1 cellular context compared by ENCODE assay signal in genomic region chr20:47354710-47355488, GRCh38.
TF ChIP-seq lines count a peak whose summit lies in the region.

No MANE protein-coding gene starts in this region.

TF ChIP-seq in HepG2, 621 proteins besides CTCF, POLR2A, EP300 and RAD21 (continued from another document and continues in another):
- no peak for TF ChIP-seq PITX1 (CRISPR knock-in tag; IDR thresholded peaks at IDR 0.05)
- no peak for TF ChIP-seq NR3C1 (CRISPR knock-in tag; IDR thresholded peaks at IDR 0.05)
- TF ChIP-seq ZNF670 (CRISPR knock-in tag; IDR thresholded peaks at IDR 0.05; ENCODE audit: borderline replicate concordance): no peak
- no peak for TF ChIP-seq ZMYM4 (CRISPR knock-in tag; IDR thresholded peaks at IDR 0.05)
- TF ChIP-seq ZNF614 (CRISPR knock-in tag; IDR thresholded peaks at IDR 0.05; ENCODE audit: borderline replicate concordance): no peak
- TF ChIP-seq ZNF354B (CRISPR knock-in tag; IDR thresholded peaks at IDR 0.05): no peak
- no peak for TF ChIP-seq CCAR2 (optimal IDR thresholded peaks at IDR 0.05; ENCODE audit: low read depth, low read length)
- no peak for TF ChIP-seq MTA3 (CRISPR knock-in tag; IDR thresholded peaks at IDR 0.05)
- TF ChIP-seq ZBTB3 (CRISPR knock-in tag; IDR thresholded peaks at IDR 0.05; ENCODE audit: borderline replicate concordance, low read depth): no peak
- no peak for TF ChIP-seq CBX1 (IDR thresholded peaks at IDR 0.05; ENCODE audit: low read depth)
- TF ChIP-seq, protein P1, sequence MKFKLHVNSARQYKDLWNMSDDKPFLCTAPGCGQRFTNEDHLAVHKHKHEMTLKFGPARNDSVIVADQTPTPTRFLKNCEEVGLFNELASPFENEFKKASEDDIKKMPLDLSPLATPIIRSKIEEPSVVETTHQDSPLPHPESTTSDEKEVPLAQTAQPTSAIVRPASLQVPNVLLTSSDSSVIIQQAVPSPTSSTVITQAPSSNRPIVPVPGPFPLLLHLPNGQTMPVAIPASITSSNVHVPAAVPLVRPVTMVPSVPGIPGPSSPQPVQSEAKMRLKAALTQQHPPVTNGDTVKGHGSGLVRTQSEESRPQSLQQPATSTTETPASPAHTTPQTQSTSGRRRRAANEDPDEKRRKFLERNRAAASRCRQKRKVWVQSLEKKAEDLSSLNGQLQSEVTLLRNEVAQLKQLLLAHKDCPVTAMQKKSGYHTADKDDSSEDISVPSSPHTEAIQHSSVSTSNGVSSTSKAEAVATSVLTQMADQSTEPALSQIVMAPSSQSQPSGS (CRISPR knock-in tag; IDR thresholded peaks at IDR 0.05): no peak
- TF ChIP-seq, protein P2, sequence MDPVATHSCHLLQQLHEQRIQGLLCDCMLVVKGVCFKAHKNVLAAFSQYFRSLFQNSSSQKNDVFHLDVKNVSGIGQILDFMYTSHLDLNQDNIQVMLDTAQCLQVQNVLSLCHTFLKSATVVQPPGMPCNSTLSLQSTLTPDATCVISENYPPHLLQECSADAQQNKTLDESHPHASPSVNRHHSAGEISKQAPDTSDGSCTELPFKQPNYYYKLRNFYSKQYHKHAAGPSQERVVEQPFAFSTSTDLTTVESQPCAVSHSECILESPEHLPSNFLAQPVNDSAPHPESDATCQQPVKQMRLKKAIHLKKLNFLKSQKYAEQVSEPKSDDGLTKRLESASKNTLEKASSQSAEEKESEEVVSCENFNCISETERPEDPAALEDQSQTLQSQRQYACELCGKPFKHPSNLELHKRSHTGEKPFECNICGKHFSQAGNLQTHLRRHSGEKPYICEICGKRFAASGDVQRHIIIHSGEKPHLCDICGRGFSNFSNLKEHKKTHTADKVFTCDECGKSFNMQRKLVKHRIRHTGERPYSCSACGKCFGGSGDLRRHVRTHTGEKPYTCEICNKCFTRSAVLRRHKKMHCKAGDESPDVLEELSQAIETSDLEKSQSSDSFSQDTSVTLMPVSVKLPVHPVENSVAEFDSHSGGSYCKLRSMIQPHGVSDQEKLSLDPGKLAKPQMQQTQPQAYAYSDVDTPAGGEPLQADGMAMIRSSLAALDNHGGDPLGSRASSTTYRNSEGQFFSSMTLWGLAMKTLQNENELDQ (CRISPR knock-in tag; IDR thresholded peaks at IDR 0.05; ENCODE audit: borderline replicate concordance): no peak
- TF ChIP-seq HIVEP1 (CRISPR knock-in tag; IDR thresholded peaks at IDR 0.05): no peak
- peak; percentile 18; the same call in 1 of the 2 replicates for TF ChIP-seq ARID2 (CRISPR knock-in tag; IDR thresholded peaks at IDR 0.05; ENCODE audit: borderline replicate concordance)
- no peak for TF ChIP-seq ZFP41 (CRISPR knock-in tag; IDR thresholded peaks at IDR 0.05; ENCODE audit: borderline replicate concordance)
- TF ChIP-seq ZNF589 (CRISPR knock-in tag; conservative IDR thresholded peaks at IDR 0.05): no peak
- TF ChIP-seq TBX2 (CRISPR knock-in tag; IDR thresholded peaks at IDR 0.05; ENCODE audit: borderline replicate concordance): peak; percentile 49; the same call in 1 of the 2 replicates
- no peak for TF ChIP-seq ZC3H4 (CRISPR knock-in tag; IDR thresholded peaks at IDR 0.05; ENCODE audit: borderline replicate concordance)
- TF ChIP-seq, protein P3, sequence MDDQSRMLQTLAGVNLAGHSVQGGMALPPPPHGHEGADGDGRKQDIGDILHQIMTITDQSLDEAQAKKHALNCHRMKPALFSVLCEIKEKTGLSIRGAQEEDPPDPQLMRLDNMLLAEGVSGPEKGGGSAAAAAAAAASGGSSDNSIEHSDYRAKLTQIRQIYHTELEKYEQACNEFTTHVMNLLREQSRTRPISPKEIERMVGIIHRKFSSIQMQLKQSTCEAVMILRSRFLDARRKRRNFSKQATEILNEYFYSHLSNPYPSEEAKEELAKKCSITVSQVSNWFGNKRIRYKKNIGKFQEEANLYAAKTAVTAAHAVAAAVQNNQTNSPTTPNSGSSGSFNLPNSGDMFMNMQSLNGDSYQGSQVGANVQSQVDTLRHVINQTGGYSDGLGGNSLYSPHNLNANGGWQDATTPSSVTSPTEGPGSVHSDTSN (CRISPR knock-in tag; IDR thresholded peaks at IDR 0.05; ENCODE audit: borderline replicate concordance): peak; percentile 55; the same call in 1 of the 2 replicates
- no peak for TF ChIP-seq SP140L (CRISPR knock-in tag; IDR thresholded peaks at IDR 0.05; ENCODE audit: borderline replicate concordance)
- TF ChIP-seq, protein P4, sequence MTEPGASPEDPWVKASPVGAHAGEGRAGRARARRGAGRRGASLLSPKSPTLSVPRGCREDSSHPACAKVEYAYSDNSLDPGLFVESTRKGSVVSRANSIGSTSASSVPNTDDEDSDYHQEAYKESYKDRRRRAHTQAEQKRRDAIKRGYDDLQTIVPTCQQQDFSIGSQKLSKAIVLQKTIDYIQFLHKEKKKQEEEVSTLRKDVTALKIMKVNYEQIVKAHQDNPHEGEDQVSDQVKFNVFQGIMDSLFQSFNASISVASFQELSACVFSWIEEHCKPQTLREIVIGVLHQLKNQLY (CRISPR knock-in tag; IDR thresholded peaks at IDR 0.05): no peak
- no peak for TF ChIP-seq PTBP1 (IDR thresholded peaks at IDR 0.05; ENCODE audit: low read depth, low read length, poor library complexity, severe bottlenecking)
- no peak for TF ChIP-seq ZNF530 (CRISPR knock-in tag; IDR thresholded peaks at IDR 0.05; ENCODE audit: low read depth)
- TF ChIP-seq BCL6 (CRISPR knock-in tag; IDR thresholded peaks at IDR 0.05): peak; percentile 10; the same call in 1 of the 2 replicates
- no peak for TF ChIP-seq ZNF737 (CRISPR knock-in tag; IDR thresholded peaks at IDR 0.05; ENCODE audit: borderline replicate concordance)
- no peak for TF ChIP-seq EED (CRISPR knock-in tag; IDR thresholded peaks at IDR 0.05)
- TF ChIP-seq MED8 (CRISPR knock-in tag; IDR thresholded peaks at IDR 0.05; ENCODE audit: insufficient replicate concordance): no peak
- TF ChIP-seq NAIF1 (CRISPR knock-in tag; IDR thresholded peaks at IDR 0.05; ENCODE audit: borderline replicate concordance): no peak
- TF ChIP-seq NFIB (CRISPR knock-in tag; IDR thresholded peaks at IDR 0.05; ENCODE audit: borderline replicate concordance): no peak
- TF ChIP-seq GLI4 (CRISPR knock-in tag; IDR thresholded peaks at IDR 0.05; ENCODE audit: borderline replicate concordance): no peak
- no peak for TF ChIP-seq ZNF138 (CRISPR knock-in tag; IDR thresholded peaks at IDR 0.05; ENCODE audit: low read depth)
- no peak for TF ChIP-seq SIX1 (CRISPR knock-in tag; IDR thresholded peaks at IDR 0.05; ENCODE audit: borderline replicate concordance)
- TF ChIP-seq BHLHE40 (IDR thresholded peaks at IDR 0.05; ENCODE audit: low read length): no peak
- no peak for TF ChIP-seq SP1 (IDR thresholded peaks at IDR 0.05)
- no peak for TF ChIP-seq SP1 (CRISPR knock-in tag; IDR thresholded peaks at IDR 0.05)
- no peak for TF ChIP-seq JUNB (CRISPR knock-in tag; IDR thresholded peaks at IDR 0.05; ENCODE audit: borderline replicate concordance)
- TF ChIP-seq ZBTB2 (CRISPR knock-in tag; IDR thresholded peaks at IDR 0.05; ENCODE audit: low read depth): no peak
- no peak for TF ChIP-seq ZSCAN20 (CRISPR knock-in tag; IDR thresholded peaks at IDR 0.05; ENCODE audit: borderline replicate concordance)
- TF ChIP-seq PHB2 (IDR thresholded peaks at IDR 0.05; ENCODE audit: partially characterized antibody): no peak
- TF ChIP-seq ZNF496 (CRISPR knock-in tag; IDR thresholded peaks at IDR 0.05; ENCODE audit: insufficient replicate concordance): no peak
- no peak for TF ChIP-seq STAT5B (CRISPR knock-in tag; IDR thresholded peaks at IDR 0.05)
- no peak for TF ChIP-seq SRSF1 (optimal IDR thresholded peaks at IDR 0.05; ENCODE audit: low read depth, low read length)
- TF ChIP-seq SNAPC5 (CRISPR knock-in tag; IDR thresholded peaks at IDR 0.05; ENCODE audit: borderline replicate concordance): 0 out of 2 replicates have a peak, but pooled peaks have one; percentile 14
- no peak for TF ChIP-seq YEATS4 (CRISPR knock-in tag; IDR thresholded peaks at IDR 0.05; ENCODE audit: borderline replicate concordance)
- TF ChIP-seq ZNF446 (CRISPR knock-in tag; IDR thresholded peaks at IDR 0.05): no peak
- TF ChIP-seq, protein P5, sequence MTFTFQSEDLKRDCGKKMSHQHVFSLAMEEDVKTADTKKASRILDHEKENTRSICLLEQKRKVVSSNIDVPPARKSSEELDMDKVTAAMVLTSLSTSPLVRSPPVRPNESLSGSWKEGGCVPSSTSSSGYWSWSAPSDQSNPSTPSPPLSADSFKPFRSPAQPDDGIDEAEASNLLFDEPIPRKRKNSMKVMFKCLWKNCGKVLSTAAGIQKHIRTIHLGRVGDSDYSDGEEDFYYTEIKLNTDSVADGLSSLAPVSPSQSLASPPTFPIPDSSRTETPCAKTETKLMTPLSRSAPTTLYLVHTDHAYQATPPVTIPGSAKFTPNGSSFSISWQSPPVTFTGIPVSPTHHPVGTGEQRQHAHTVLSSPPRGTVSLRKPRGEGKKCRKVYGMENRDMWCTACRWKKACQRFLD (CRISPR knock-in tag; IDR thresholded peaks at IDR 0.05; ENCODE audit: borderline replicate concordance): no peak
- no peak; the same call in 1 of the 2 replicates for TF ChIP-seq ZBTB20 (CRISPR knock-in tag; IDR thresholded peaks at IDR 0.05; ENCODE audit: borderline replicate concordance, low read depth)
- no peak for TF ChIP-seq FOXC1 (CRISPR knock-in tag; IDR thresholded peaks at IDR 0.05; ENCODE audit: borderline replicate concordance)
- no peak for TF ChIP-seq NFE2L2 (IDR thresholded peaks at IDR 0.05; ENCODE audit: low read length)
- no peak for TF ChIP-seq ZNF576 (CRISPR knock-in tag; IDR thresholded peaks at IDR 0.05)
- no peak for TF ChIP-seq NFRKB (IDR thresholded peaks at IDR 0.05)
- TF ChIP-seq MAFK (conservative IDR thresholded peaks at IDR 0.05 in 1 of 2, IDR thresholded peaks at IDR 0.05 in 1 of 2; ENCODE audit: low read length in 2 of 2): no peak
- TF ChIP-seq ZKSCAN5 (CRISPR knock-in tag; IDR thresholded peaks at IDR 0.05): no peak
- TF ChIP-seq XBP1 (CRISPR knock-in tag; IDR thresholded peaks at IDR 0.05): no peak
- no peak for TF ChIP-seq ZNF720 (CRISPR knock-in tag; IDR thresholded peaks at IDR 0.05)
- TF ChIP-seq ZNF556 (CRISPR knock-in tag; IDR thresholded peaks at IDR 0.05; ENCODE audit: borderline replicate concordance): peak; percentile 73; the same call in 1 of the 2 replicates
- no peak for TF ChIP-seq ZNF432 (CRISPR knock-in tag; IDR thresholded peaks at IDR 0.05; ENCODE audit: borderline replicate concordance)
- TF ChIP-seq SATB2 (CRISPR knock-in tag; IDR thresholded peaks at IDR 0.05): no peak
- TF ChIP-seq, protein P6, sequence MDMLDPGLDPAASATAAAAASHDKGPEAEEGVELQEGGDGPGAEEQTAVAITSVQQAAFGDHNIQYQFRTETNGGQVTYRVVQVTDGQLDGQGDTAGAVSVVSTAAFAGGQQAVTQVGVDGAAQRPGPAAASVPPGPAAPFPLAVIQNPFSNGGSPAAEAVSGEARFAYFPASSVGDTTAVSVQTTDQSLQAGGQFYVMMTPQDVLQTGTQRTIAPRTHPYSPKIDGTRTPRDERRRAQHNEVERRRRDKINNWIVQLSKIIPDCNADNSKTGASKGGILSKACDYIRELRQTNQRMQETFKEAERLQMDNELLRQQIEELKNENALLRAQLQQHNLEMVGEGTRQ (IDR thresholded peaks at IDR 0.05; ENCODE audit: low read depth, low read length): no peak
- TF ChIP-seq, protein P6 (CRISPR knock-in tag; IDR thresholded peaks at IDR 0.05; ENCODE audit: borderline replicate concordance): no peak
- TF ChIP-seq STAG1 (CRISPR knock-in tag; IDR thresholded peaks at IDR 0.05): no peak
- TF ChIP-seq, protein P7, sequence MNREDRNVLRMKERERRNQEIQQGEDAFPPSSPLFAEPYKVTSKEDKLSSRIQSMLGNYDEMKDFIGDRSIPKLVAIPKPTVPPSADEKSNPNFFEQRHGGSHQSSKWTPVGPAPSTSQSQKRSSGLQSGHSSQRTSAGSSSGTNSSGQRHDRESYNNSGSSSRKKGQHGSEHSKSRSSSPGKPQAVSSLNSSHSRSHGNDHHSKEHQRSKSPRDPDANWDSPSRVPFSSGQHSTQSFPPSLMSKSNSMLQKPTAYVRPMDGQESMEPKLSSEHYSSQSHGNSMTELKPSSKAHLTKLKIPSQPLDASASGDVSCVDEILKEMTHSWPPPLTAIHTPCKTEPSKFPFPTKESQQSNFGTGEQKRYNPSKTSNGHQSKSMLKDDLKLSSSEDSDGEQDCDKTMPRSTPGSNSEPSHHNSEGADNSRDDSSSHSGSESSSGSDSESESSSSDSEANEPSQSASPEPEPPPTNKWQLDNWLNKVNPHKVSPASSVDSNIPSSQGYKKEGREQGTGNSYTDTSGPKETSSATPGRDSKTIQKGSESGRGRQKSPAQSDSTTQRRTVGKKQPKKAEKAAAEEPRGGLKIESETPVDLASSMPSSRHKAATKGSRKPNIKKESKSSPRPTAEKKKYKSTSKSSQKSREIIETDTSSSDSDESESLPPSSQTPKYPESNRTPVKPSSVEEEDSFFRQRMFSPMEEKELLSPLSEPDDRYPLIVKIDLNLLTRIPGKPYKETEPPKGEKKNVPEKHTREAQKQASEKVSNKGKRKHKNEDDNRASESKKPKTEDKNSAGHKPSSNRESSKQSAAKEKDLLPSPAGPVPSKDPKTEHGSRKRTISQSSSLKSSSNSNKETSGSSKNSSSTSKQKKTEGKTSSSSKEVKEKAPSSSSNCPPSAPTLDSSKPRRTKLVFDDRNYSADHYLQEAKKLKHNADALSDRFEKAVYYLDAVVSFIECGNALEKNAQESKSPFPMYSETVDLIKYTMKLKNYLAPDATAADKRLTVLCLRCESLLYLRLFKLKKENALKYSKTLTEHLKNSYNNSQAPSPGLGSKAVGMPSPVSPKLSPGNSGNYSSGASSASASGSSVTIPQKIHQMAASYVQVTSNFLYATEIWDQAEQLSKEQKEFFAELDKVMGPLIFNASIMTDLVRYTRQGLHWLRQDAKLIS (CRISPR knock-in tag; IDR thresholded peaks at IDR 0.05): 0 out of 2 replicates have a peak, but pooled peaks have one; percentile 57
